In genomic region chr6:136038531-136038930, GRCh38 we compare ENCODE assay signal across 16 cellular contexts.
DNase-seq lines count a peak whose midpoint lies in the region; ATAC-seq and TF ChIP-seq lines count a peak whose summit lies in the region.
"Had no signal": no experiment of that assay in that cellular context is flagged by ENCODE, and none has a peak within 500 bp of the region (broad histone marks: within the 10 kb centered on the region; RNA-seq: fewer than 3 reads in every experiment).

No MANE protein-coding gene starts in this region.

- H3K27ac ChIP-seq in Peyer's patch (peak overlapping the region in 3 of 4 donors; percentile 36 to 71 (median 57)), duodenal mucosa (ENCODE audit: low read depth, low read length) (no peak overlapping the region), lower lobe of right lung (peak overlapping the region; percentile 63), stomach smooth muscle (ENCODE audit: low read length) (peak overlapping the region; percentile 77)
- H3K27ac ChIP-seq: RWPE1 had no signal

- intact Hi-C loops in lower lobe of right lung (cut with DNase I) = loop anchor here (10.0 kb wide), 1 partner anchor 186 kb away; no protein-coding TSS in a partner anchor

- H3K36me3 ChIP-seq in Peyer's patch = no peaks in the 10 kb centered on the region
- no peaks in the 10 kb centered on the region for H3K36me3 ChIP-seq in duodenal mucosa (ENCODE audit: control insufficient read depth in 1 of 2, insufficient read depth in 2 of 2, low read length in 2 of 2)
- no peaks in the 10 kb centered on the region for H3K36me3 ChIP-seq in lower lobe of right lung
- no peaks in the 10 kb centered on the region for H3K36me3 ChIP-seq in stomach smooth muscle (ENCODE audit: control insufficient read depth in 2 of 2, insufficient read depth in 2 of 2, low read length in 2 of 2)

- H3K4me3 ChIP-seq in Peyer's patch (peak overlapping the region in 3 of 4 donors; percentile 9 to 38 (median 32)), duodenal mucosa (ENCODE audit: low read depth in 1 of 2, low read length in 2 of 2) (peak overlapping the region; percentile 35 to 53), lower lobe of right lung (peak overlapping the region; percentile 46), stomach smooth muscle (ENCODE audit: low read length in 2 of 2) (peak overlapping the region; percentile 55 to 77)

- peaks cover 0 to 5% (median 0%) of the 10 kb centered on the region in 4 donors for H3K4me1 ChIP-seq in Peyer's patch
- no peaks in the 10 kb centered on the region for H3K4me1 ChIP-seq in duodenal mucosa (ENCODE audit: control insufficient read depth in 1 of 2, insufficient read depth in 2 of 2, low read length in 2 of 2)
- peaks cover 30% of the 10 kb centered on the region for H3K4me1 ChIP-seq in lower lobe of right lung
- H3K4me1 ChIP-seq in stomach smooth muscle (ENCODE audit: control insufficient read depth, insufficient read depth, low read length) = peaks cover 21% of the 10 kb centered on the region

- no peaks in the 10 kb centered on the region for H3K9me3 ChIP-seq in Peyer's patch
- no peaks in the 10 kb centered on the region for H3K9me3 ChIP-seq in duodenal mucosa (ENCODE audit: control insufficient read depth in 1 of 2, low read length in 2 of 2)
- H3K9me3 ChIP-seq in lower lobe of right lung = no peaks in the 10 kb centered on the region
- no peaks in the 10 kb centered on the region for H3K9me3 ChIP-seq in stomach smooth muscle (ENCODE audit: control insufficient read depth in 2 of 2, low read length in 2 of 2)

- no peak for TF ChIP-seq POLR2A in Peyer's patch (IDR thresholded peaks at IDR 0.05)

- ATAC-seq in lower lobe of right lung (no peak), GM21515 (IDR thresholded peaks at IDR 0.05; ENCODE audit: unreplicated experiment) (no peak), GM19463 (IDR thresholded peaks at IDR 0.05; ENCODE audit: unreplicated experiment) (no peak)
- ATAC-seq: activated CD8-positive, alpha-beta T cell treated with anti-CD3 and anti-CD28 coated beads, Interleukin-2, amount 10 ng/mL, durations not matched to agents 7 days and 5 days had no signal

- no peak for TF ChIP-seq CTCF in Peyer's patch (IDR thresholded peaks at IDR 0.05)
- TF ChIP-seq CTCF in lower lobe of right lung (IDR thresholded peaks at IDR 0.05) = no peak

- H3K27me3 ChIP-seq in Peyer's patch = no peaks in the 10 kb centered on the region
- H3K27me3 ChIP-seq in duodenal mucosa (ENCODE audit: control insufficient read depth in 1 of 2, insufficient read depth in 2 of 2, low read length in 2 of 2) = no peaks in the 10 kb centered on the region
- H3K27me3 ChIP-seq in lower lobe of right lung (ENCODE audit: low read depth) = no peaks in the 10 kb centered on the region
- H3K27me3 ChIP-seq in stomach smooth muscle (ENCODE audit: control insufficient read depth in 1 of 2, insufficient read depth in 2 of 2, low read length in 2 of 2) = no peaks in the 10 kb centered on the region

- peak overlapping the region in 1 of 2 donors; percentile 21 for H3K9ac ChIP-seq in duodenal mucosa (ENCODE audit: low read depth in 1 of 2, low read length in 2 of 2)
- peak overlapping the region; percentile 51 to 67 for H3K9ac ChIP-seq in stomach smooth muscle (ENCODE audit: low read length in 2 of 2)

- DNase-seq in Peyer's patch (no peak), lower lobe of right lung (no peak), A172 (ENCODE audit: low spot score) (no peak), Kasumi-1 (lab: John Stamatoyannopoulos, UW) (no peak)
- DNase-seq: activated CD8-positive, alpha-beta T cell treated with anti-CD3 and anti-CD28 coated beads, Interleukin-2, amount 10 ng/mL, durations not matched to agents 7 days and 5 days; activated gamma-delta T cell treated with Interleukin-2 at 50 U/mL for 16 hours; CD4-positive, CD25-positive, alpha-beta regulatory T cell; cerebellar nuclear complex; KG1; NCI-H146; NCI-H526 had no signal
